ENCODE assay signal across 1 cellular context in the genomic region with DNA sequence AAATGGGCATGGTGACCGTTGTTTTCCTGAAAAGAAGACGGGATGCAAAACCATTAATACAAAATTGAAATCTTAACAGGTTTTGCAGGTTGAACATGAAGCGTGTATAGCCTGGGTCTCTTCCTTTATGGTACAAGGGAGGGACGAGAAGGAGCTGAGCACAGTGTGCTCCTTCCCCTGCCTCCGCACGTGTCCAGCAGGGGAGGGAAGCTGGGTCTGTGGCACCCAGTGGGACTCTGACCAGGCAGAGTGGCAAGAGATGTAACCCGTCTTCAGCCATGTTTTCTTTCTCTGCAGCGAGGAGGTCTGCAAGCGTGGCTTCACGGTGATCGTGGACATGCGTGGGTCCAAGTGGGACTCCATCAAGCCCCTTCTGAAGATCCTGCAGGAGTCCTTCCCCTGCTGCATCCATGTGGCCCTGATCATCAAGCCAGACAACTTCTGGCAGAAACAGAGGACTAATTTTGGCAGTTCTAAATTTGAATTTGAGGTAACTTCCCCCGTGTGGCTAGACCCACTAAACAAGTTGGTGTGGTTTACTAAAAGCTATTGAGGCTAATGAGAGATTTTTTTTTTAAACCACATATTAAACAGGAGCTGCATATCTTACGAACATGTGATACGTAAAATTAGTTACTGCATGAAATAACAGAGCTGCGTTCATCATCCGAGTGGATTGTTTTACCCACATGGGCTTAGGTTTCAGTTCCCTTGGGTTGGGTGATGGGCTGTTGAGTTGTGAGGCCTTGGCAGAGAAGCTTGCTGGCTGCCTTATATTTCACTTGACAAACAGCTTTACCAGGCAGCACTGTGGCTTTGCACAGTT.
TF ChIP-seq lines count a peak whose summit lies in the region.

No MANE protein-coding gene starts in this region.

TF ChIP-seq in GM23338, 12 proteins besides CTCF, POLR2A, EP300 and RAD21:
- TF ChIP-seq ZNF114 (CRISPR knock-in tag; IDR thresholded peaks at IDR 0.05) = no peak
TF ChIP-seq in GM23338: peak in this region for 0.
